Comparison of ENCODE assay signal across 22 cellular contexts in genomic region chr2:84911135-84911678, GRCh38. TPM values are rescaled to one million over a fixed set of nuclear protein-coding genes. Genes with fewer than 3 reads are reported as not detected.
"Had no signal": no experiment of that assay in that cellular context is flagged by ENCODE, and none has a peak within 500 bp of the region (broad histone marks: within the 10 kb centered on the region; RNA-seq: fewer than 3 reads in every experiment).

No MANE protein-coding gene starts in this region.

- H3K4me3 Mint-ChIP-seq: activated CD8-positive, alpha-beta T cell treated with anti-CD3 and anti-CD28 coated beads for 36 hours; activated naive CD8-positive, alpha-beta T cell treated with anti-CD3 and anti-CD28 coated beads for 36 hours had no signal

- H3K27ac ChIP-seq: brain microvascular endothelial cell, cardiac muscle cell had no signal

- H3K27ac Mint-ChIP-seq: activated naive CD8-positive, alpha-beta T cell treated with anti-CD3 and anti-CD28 coated beads for 36 hours had no signal

- H3K36me3 ChIP-seq: cardiac muscle cell had no signal

- DNase-seq: activated CD4-positive, alpha-beta T cell treated with anti-CD3 and anti-CD28 coated beads for 4 hours; activated CD8-positive, alpha-beta T cell treated with anti-CD3 and anti-CD28 coated beads for 36 hours; activated effector memory CD4-positive, alpha-beta T cell treated with anti-CD3 and anti-CD28 coated beads, Interleukin-2, amount 50 U/mL, for 16 hours; activated naive CD4-positive, alpha-beta T cell treated with Interleukin-2 at 50 U/mL for 16 hours; activated naive CD8-positive, alpha-beta T cell treated with anti-CD3 and anti-CD28 coated beads for 36 hours; activated T-cell treated with anti-CD3 and anti-CD28 coated beads for 4 hours; brain microvascular endothelial cell; MM.1S; NCI-H1105; NCI-H1436; NCI-H1694 treated with DMSO at 0.1 percent for 48 hours; NCI-H2029 treated with DMSO at 0.1 percent for 48 hours; NCI-H510A treated with DMSO at 0.1 percent for 48 hours; NCI-H69; NK-92 treated with Interleukin-12 subunit alpha and Interleukin-12 subunit beta, amount 100 ng/mL, for 24 hours; OCI-M1; RPMI8226; SK-N-SH had no signal

- H3K9ac ChIP-seq: SK-N-SH had no signal

- H3K27me3 Mint-ChIP-seq: activated CD8-positive, alpha-beta T cell treated with anti-CD3 and anti-CD28 coated beads for 36 hours; activated naive CD8-positive, alpha-beta T cell treated with anti-CD3 and anti-CD28 coated beads for 36 hours had no signal

- H3K9me3 ChIP-seq: SK-N-SH had no signal

- ATAC-seq: activated CD4-positive, CD25-positive, alpha-beta regulatory T cell treated with anti-CD3 and anti-CD28 coated beads, Interleukin-2, amount 50 U/mL, for 24 hours; activated CD8-positive, alpha-beta T cell treated with anti-CD3 and anti-CD28 coated beads for 36 hours; Panc1; Right ventricle myocardium inferior had no signal

- H3K4me2 ChIP-seq: SK-N-SH had no signal

- H3K4me3 ChIP-seq: cardiac muscle cell had no signal

- H3K27me3 ChIP-seq: brain microvascular endothelial cell, cardiac muscle cell had no signal

RNA-seq across cellular contexts. Expression of gene TRABD2A, which starts 30.3 kb away (rescaled TPM):
- total RNA-seq: cardiac muscle cell had no signal
- polyA plus RNA-seq: cardiac muscle cell had no signal
